8 cellular contexts compared by ENCODE assay signal in the genomic region with DNA sequence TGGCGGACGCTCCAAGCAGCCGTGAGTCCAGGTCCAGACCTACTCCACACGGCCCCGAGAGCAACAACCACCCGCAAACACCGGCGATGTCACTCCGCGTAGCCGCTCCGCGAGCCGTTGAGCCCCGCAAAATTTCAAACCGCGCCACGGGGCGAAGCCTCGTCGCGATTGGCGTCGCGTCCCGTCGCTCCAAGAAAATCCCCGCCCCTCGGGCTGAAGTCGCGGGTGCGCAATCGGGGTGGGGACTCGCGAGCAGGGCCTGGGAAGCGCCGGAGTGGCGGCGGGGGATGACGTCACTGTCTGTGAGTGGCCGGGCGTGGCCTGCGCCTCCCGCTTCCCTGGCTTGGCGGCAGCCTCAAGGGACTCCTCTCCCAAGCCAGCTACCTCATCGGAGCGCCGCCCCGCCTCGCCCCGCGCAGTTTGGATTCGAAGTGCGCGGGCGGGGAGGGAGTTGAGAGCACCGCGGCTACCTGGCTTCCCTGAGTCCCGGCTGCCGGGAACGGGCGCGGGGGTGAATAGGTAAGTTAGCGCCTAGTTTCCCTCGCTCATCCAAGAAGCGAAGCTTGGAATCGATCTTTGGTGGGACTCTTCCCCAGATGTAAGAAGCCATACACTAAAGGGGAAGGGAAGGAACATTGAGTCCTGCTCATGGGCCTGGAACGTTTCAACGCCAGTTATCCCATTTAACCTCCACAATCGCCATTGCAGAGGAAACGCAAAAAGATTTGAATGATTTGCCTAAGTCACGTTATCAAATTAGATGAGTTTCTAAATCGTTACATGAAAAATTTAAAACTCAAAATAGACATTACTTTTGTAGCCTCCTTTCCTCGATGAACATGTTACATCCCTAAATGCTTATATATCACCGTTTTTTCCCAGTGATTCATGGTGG. TPM values are rescaled to one million over a fixed set of nuclear protein-coding genes. Genes with fewer than 3 reads are reported as not detected.
DNase-seq lines count a peak whose midpoint lies in the region; ATAC-seq and TF ChIP-seq lines count a peak whose summit lies in the region.

A gene with protein sequence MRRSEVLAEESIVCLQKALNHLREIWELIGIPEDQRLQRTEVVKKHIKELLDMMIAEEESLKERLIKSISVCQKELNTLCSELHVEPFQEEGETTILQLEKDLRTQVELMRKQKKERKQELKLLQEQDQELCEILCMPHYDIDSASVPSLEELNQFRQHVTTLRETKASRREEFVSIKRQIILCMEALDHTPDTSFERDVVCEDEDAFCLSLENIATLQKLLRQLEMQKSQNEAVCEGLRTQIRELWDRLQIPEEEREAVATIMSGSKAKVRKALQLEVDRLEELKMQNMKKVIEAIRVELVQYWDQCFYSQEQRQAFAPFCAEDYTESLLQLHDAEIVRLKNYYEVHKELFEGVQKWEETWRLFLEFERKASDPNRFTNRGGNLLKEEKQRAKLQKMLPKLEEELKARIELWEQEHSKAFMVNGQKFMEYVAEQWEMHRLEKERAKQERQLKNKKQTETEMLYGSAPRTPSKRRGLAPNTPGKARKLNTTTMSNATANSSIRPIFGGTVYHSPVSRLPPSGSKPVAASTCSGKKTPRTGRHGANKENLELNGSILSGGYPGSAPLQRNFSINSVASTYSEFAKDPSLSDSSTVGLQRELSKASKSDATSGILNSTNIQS (minus strand): TSS at position 119 of the 895 bp plus-strand sequence. CDS start 118 bp downstream, at position 1.

- H3K27me3 Mint-ChIP-seq in T-helper 1 cell treated with Interleukin-12 subunit alpha and Interleukin-12 subunit beta and Interleukin-4 antibody, amounts not matched to agents 30 μg/mL and 1 μg/mL, for 36 hours (ENCODE audit: low read depth) = no peaks in the 10 kb centered on the region
- H3K27me3 Mint-ChIP-seq in progenitor cell of endocrine pancreas = no peaks in the 10 kb centered on the region

- peak; percentile 93 for ATAC-seq in HG02884 (IDR thresholded peaks at IDR 0.05; ENCODE audit: unreplicated experiment)
- peak; percentile 100 for ATAC-seq in left cardiac atrium

- DNase-seq in GM13977 (ENCODE audit: low spot score) (peak; percentile 99), NCI-H1694 (lab: John Stamatoyannopoulos, UW) (peak; percentile 94), amniotic stem cell (lab: John Stamatoyannopoulos, UW) (peak; percentile 99), left cardiac atrium (peak; percentile 99), progenitor cell of endocrine pancreas (ENCODE audit: low spot score, unreplicated experiment) (peak; percentile 97)

- in situ Hi-C loops in GM13977 (cut with MboI; ENCODE audit: low pct_unique_long_range_greater_than_20kb, low sequenced_read_pairs, unreplicated experiment) = no loop called here

- H3K36me3 Mint-ChIP-seq in T-helper 1 cell treated with Interleukin-12 subunit alpha and Interleukin-12 subunit beta and Interleukin-4 antibody, amounts not matched to agents 30 μg/mL and 1 μg/mL, for 36 hours (ENCODE audit: low read depth) = peaks cover 24% of the 10 kb centered on the region
- H3K36me3 Mint-ChIP-seq in progenitor cell of endocrine pancreas (ENCODE audit: insufficient read depth) = peaks cover 11% of the 10 kb centered on the region

- under 1% methylated on average over 75 of the region's 75 CpGs for WGBS in urinary bladder

- no peaks in the 10 kb centered on the region for H3K36me3 ChIP-seq in urinary bladder (ENCODE audit: insufficient read depth)

- H3K9me3 Mint-ChIP-seq in T-helper 1 cell treated with Interleukin-12 subunit alpha and Interleukin-12 subunit beta and Interleukin-4 antibody, amounts not matched to agents 30 μg/mL and 1 μg/mL, for 36 hours = no peaks in the 10 kb centered on the region
- no peaks in the 10 kb centered on the region for H3K9me3 Mint-ChIP-seq in progenitor cell of endocrine pancreas (ENCODE audit: low read depth)

- H3K27ac Mint-ChIP-seq in T-helper 1 cell treated with Interleukin-12 subunit alpha and Interleukin-12 subunit beta and Interleukin-4 antibody, amounts not matched to agents 30 μg/mL and 1 μg/mL, for 36 hours = peak within 1 kb of the TSS; percentile 100
- peak within 1 kb of the TSS; percentile 100 for H3K27ac Mint-ChIP-seq in progenitor cell of endocrine pancreas

- peak within 1 kb of the TSS; percentile 100 for H3K4me3 Mint-ChIP-seq in T-helper 1 cell treated with Interleukin-12 subunit alpha and Interleukin-12 subunit beta and Interleukin-4 antibody, amounts not matched to agents 30 μg/mL and 1 μg/mL, for 36 hours
- peak within 1 kb of the TSS; percentile 100 for H3K4me3 Mint-ChIP-seq in progenitor cell of endocrine pancreas (ENCODE audit: low read depth)

- no peak for TF ChIP-seq CTCF in GM13977 (IDR thresholded peaks at IDR 0.05; ENCODE audit: extremely low read depth, insufficient read depth, missing control alignments)
- TF ChIP-seq CTCF in progenitor cell of endocrine pancreas (IDR thresholded peaks at IDR 0.05; ENCODE audit: unreplicated experiment) = no peak

- H3K4me3 ChIP-seq in urinary bladder (ENCODE audit: low read depth, low read length) = peak within 1 kb of the TSS; percentile 83

- intact Hi-C loops in left cardiac atrium (cut with DNase I) = no loop called here

- H3K4me1 Mint-ChIP-seq in T-helper 1 cell treated with Interleukin-12 subunit alpha and Interleukin-12 subunit beta and Interleukin-4 antibody, amounts not matched to agents 30 μg/mL and 1 μg/mL, for 36 hours (ENCODE audit: low read depth) = peaks cover 16% of the 10 kb centered on the region
- peaks cover 22% of the 10 kb centered on the region for H3K4me1 Mint-ChIP-seq in progenitor cell of endocrine pancreas (ENCODE audit: low read depth)

- no peaks in the 10 kb centered on the region for H3K4me1 ChIP-seq in urinary bladder (ENCODE audit: insufficient read depth)

- peak within 1 kb of the TSS; percentile 91 for H3K27ac ChIP-seq in urinary bladder (ENCODE audit: low read depth)

RNA-seq across cellular contexts. Expression of the gene that starts here (rescaled TPM):
- total RNA-seq in left cardiac atrium = 1 to 10 TPM; 6.2 to 6.9 TPM
- total RNA-seq in progenitor cell of endocrine pancreas = 79.1 and 81.5 TPM in 2 replicates
- 75.8 TPM for total RNA-seq in urinary bladder
- 8.3 TPM for polyA plus RNA-seq in urinary bladder

Comparison
In these comparisons a context has a peak if more than half of its experiments do, and no peak if none do; other contexts are left out.
1. Peak in every context shown above with its lines: DNase-seq, ATAC-seq, H3K4me3 ChIP-seq and H3K27ac ChIP-seq.